ENCODE assay signal across 8 cellular contexts in genomic region chr1:232793944-232794343, GRCh38. TPM values are rescaled to one million over a fixed set of nuclear protein-coding genes. Genes with fewer than 3 reads are reported as not detected.
DNase-seq lines count a peak whose midpoint lies in the region; ATAC-seq and TF ChIP-seq lines count a peak whose summit lies in the region.

No MANE protein-coding gene starts in this region.

- peak; percentile 65 for TF ChIP-seq CTCF in VCaP (conservative IDR thresholded peaks at IDR 0.05)

- H3K27ac ChIP-seq in VCaP: peak overlapping the region; percentile 76

- DNase-seq in DMS 273 (lab: John Stamatoyannopoulos, UW; ENCODE audit: unreplicated experiment) (peak; percentile 31), DMS 273 treated with DMSO at 0.1 percent for 48 hours (lab: John Stamatoyannopoulos, UW) (no peak), LHCN-M2 (ENCODE audit: low read depth) (peak; percentile 72), myocyte (ENCODE audit: low read depth) (peak; percentile 51), putamen (ENCODE audit: low spot score) (no peak), NCI-H526 treated with DMSO at 0.1 percent for 48 hours (lab: John Stamatoyannopoulos, UW) (no peak)

- no peak for ATAC-seq in GM19467 (IDR thresholded peaks at IDR 0.05; ENCODE audit: unreplicated experiment)

RNA-seq across cellular contexts. Expression of gene MAP10, which starts 11.3 kb away (rescaled TPM):
- total RNA-seq in LHCN-M2 (2014; rRNA removed): 2.1 and 2.4 TPM in 2 replicates
- 0.45 TPM for polyA plus RNA-seq in LHCN-M2 (2012)
- 1.6 and 2.2 TPM in 2 replicates for total RNA-seq in myocyte
- polyA plus RNA-seq in myocyte (2012): 0.45 TPM

Comparison
In these comparisons a context has a peak if more than half of its experiments do, and no peak if none do; other contexts are left out.
1. DNase-seq: peak in DMS 273 (single experiment), LHCN-M2 (single experiment) and myocyte (single experiment); none in DMS 273 treated with DMSO at 0.1 percent for 48 hours (single experiment), putamen (single experiment) and NCI-H526 treated with DMSO at 0.1 percent for 48 hours (single experiment).